In genomic region chrX:50799531-50799961, GRCh38 we compare ENCODE assay signal across 15 cellular contexts. TPM values are rescaled to one million over a fixed set of nuclear protein-coding genes. Genes with fewer than 3 reads are reported as not detected.
DNase-seq lines count a peak whose midpoint lies in the region; TF ChIP-seq lines count a peak whose summit lies in the region.
"Had no signal": no experiment of that assay in that cellular context is flagged by ENCODE, and none has a peak within 500 bp of the region (broad histone marks: within the 10 kb centered on the region; RNA-seq: fewer than 3 reads in every experiment).

No MANE protein-coding gene starts in this region.

- H3K4me3 ChIP-seq in smooth muscle cell (no peak overlapping the region), ascending aorta (no peak overlapping the region)
- H3K4me3 ChIP-seq: PC-9, testis had no signal

- H3K9ac ChIP-seq in smooth muscle cell (ENCODE audit: low read depth), result peak overlapping the region; percentile 89

- peaks cover 18% of the 10 kb centered on the region for H3K79me2 ChIP-seq in smooth muscle cell (ENCODE audit: low read depth)

- TF ChIP-seq CTCF in smooth muscle cell (IDR thresholded peaks at IDR 0.05; ENCODE audit: borderline replicate concordance, insufficient read depth, poor library complexity, severe bottlenecking), result no peak
- no peak for TF ChIP-seq CTCF in ascending aorta (IDR thresholded peaks at IDR 0.05)

- intact Hi-C loops in activated CD4-positive, alpha-beta T cell treated with anti-CD3 and anti-CD28 coated beads, Interleukin-2, amount 10 ng/mL, durations not matched to agents 24 days and 14 days (cut with micrococcal nuclease), result no loop called here
- intact Hi-C loops in ascending aorta (cut with DNase I), result no loop called here

- H3F3A ChIP-seq in smooth muscle cell (ENCODE audit: low read depth), result no peaks in the 10 kb centered on the region

- peak overlapping the region; percentile 50 for H3K4me2 ChIP-seq in smooth muscle cell
- H3K4me2 ChIP-seq: PC-9 had no signal

- H2AFZ ChIP-seq in smooth muscle cell (ENCODE audit: low read depth), result no peak overlapping the region
- H2AFZ ChIP-seq: PC-9 had no signal

- H3K4me1 ChIP-seq in smooth muscle cell (ENCODE audit: low read depth) (peaks cover 6% of the 10 kb centered on the region), ascending aorta (no peaks in the 10 kb centered on the region)
- H3K4me1 ChIP-seq: testis had no signal

- H3K9me3 Mint-ChIP-seq in activated CD4-positive, alpha-beta T cell treated with anti-CD3 and anti-CD28 coated beads, Interleukin-2, amount 10 ng/mL, durations not matched to agents 24 days and 14 days, result no peaks in the 10 kb centered on the region
- H3K9me3 Mint-ChIP-seq: T-helper 2 cell treated with Interferon-gamma antibody and Interleukin-4, amounts not matched to agents 5 μg/mL and 100 μg/mL, for 36 hours had no signal

- H3K27ac ChIP-seq in smooth muscle cell (ENCODE audit: low read depth) (peak overlapping the region; percentile 99), ascending aorta (no peak overlapping the region)
- H3K27ac ChIP-seq: 22Rv1, PC-9, testis had no signal

- no peaks in the 10 kb centered on the region for H3K36me3 Mint-ChIP-seq in activated CD4-positive, alpha-beta T cell treated with anti-CD3 and anti-CD28 coated beads, Interleukin-2, amount 10 ng/mL, durations not matched to agents 24 days and 14 days (ENCODE audit: low read depth)

- H3K27me3 ChIP-seq in smooth muscle cell (ENCODE audit: low read depth) (no peaks in the 10 kb centered on the region), ascending aorta (no peaks in the 10 kb centered on the region)
- H3K27me3 ChIP-seq: testis had no signal

- H3K27ac Mint-ChIP-seq in activated CD4-positive, alpha-beta T cell treated with anti-CD3 and anti-CD28 coated beads, Interleukin-2, amount 10 ng/mL, durations not matched to agents 24 days and 14 days, result no peak overlapping the region
- H3K27ac Mint-ChIP-seq: T-helper 2 cell treated with Interferon-gamma antibody and Interleukin-4, amounts not matched to agents 5 μg/mL and 100 μg/mL, for 36 hours had no signal

- H3K27me3 Mint-ChIP-seq in activated CD4-positive, alpha-beta T cell treated with anti-CD3 and anti-CD28 coated beads, Interleukin-2, amount 10 ng/mL, durations not matched to agents 24 days and 14 days, result peaks cover under 1% of the 10 kb centered on the region

- H3K4me3 Mint-ChIP-seq in activated CD4-positive, alpha-beta T cell treated with anti-CD3 and anti-CD28 coated beads, Interleukin-2, amount 10 ng/mL, durations not matched to agents 24 days and 14 days, result no peak overlapping the region
- H3K4me3 Mint-ChIP-seq: T-helper 2 cell treated with Interferon-gamma antibody and Interleukin-4, amounts not matched to agents 5 μg/mL and 100 μg/mL, for 36 hours had no signal

- H3K36me3 ChIP-seq in smooth muscle cell (ENCODE audit: low read depth) (no peaks in the 10 kb centered on the region), ascending aorta (no peaks in the 10 kb centered on the region)

- WGBS in smooth muscle cell (ENCODE audit: low lambda C conversion rate), result 42% methylated on average over 4 of the region's 4 CpGs

- no peaks in the 10 kb centered on the region for H3K4me1 Mint-ChIP-seq in activated CD4-positive, alpha-beta T cell treated with anti-CD3 and anti-CD28 coated beads, Interleukin-2, amount 10 ng/mL, durations not matched to agents 24 days and 14 days

- no peaks in the 10 kb centered on the region for H4K20me1 ChIP-seq in smooth muscle cell (ENCODE audit: low read depth)

- DNase-seq in DMS53 (lab: John Stamatoyannopoulos, UW) (peak; percentile 14), DMS53 treated with DMSO at 0.1 percent for 48 hours (lab: John Stamatoyannopoulos, UW; ENCODE audit: unreplicated experiment) (no peak), dermis blood vessel endothelial cell (peak; percentile 72), kidney tubule cell (ENCODE audit: low spot score) (peak; percentile 71), smooth muscle cell (lab: John Stamatoyannopoulos, UW; ENCODE audit: unreplicated experiment) (no peak), retina (no peak), ascending aorta (ENCODE audit: low spot score in 2 of 2) (no peak)
- no peak for DNase-seq in activated CD4-positive, alpha-beta T cell treated with anti-CD3 and anti-CD28 coated beads, Interleukin-2, amount 10 ng/mL, durations not matched to agents 24 days and 14 days
- DNase-seq: activated CD4-positive, alpha-beta T cell treated with anti-CD3 and anti-CD28 coated beads, Interleukin-2, amount 50 U/mL, for 48 hours; activated naive CD4-positive, alpha-beta T cell treated with Interleukin-2 at 50 U/mL for 16 hours; DND-41; PC-9; testis had no signal

- no peaks in the 10 kb centered on the region for H3K9me3 ChIP-seq in smooth muscle cell (replicated peaks; ENCODE audit: low read depth)
- no peaks in the 10 kb centered on the region for H3K9me3 ChIP-seq in ascending aorta
- H3K9me3 ChIP-seq: testis had no signal

RNA-seq across cellular contexts. Expression of gene SHROOM4, which starts 14.4 kb away (rescaled TPM):
- total RNA-seq in dermis blood vessel endothelial cell, result 39.0 and 47.0 TPM in 2 replicates
- 7.9 and 9.1 TPM in 2 replicates for total RNA-seq in smooth muscle cell
- 1.1 and 1.8 TPM in 2 replicates for polyA plus RNA-seq in smooth muscle cell
- total RNA-seq in activated CD4-positive, alpha-beta T cell treated with anti-CD3 and anti-CD28 coated beads, Interleukin-2, amount 10 ng/mL, durations not matched to agents 24 days and 14 days, result not detected in 2 replicates
- total RNA-seq in ascending aorta, result 25.3 TPM

Comparison
In these comparisons a context has a peak if more than half of its experiments do, and no peak if none do; other contexts are left out.
1. DNase-seq: peak in DMS53 (single experiment), dermis blood vessel endothelial cell (single experiment) and kidney tubule cell (single experiment); none in DMS53 treated with DMSO at 0.1 percent for 48 hours (single experiment), smooth muscle cell (single experiment), retina (single experiment), activated CD4-positive, alpha-beta T cell treated with anti-CD3 and anti-CD28 coated beads, Interleukin-2, amount 10 ng/mL, durations not matched to agents 24 days and 14 days (single experiment) and ascending aorta (0 of 2).